Comparison of ENCODE assay signal across 27 cellular contexts in genomic region chr16:58284021-58284420, GRCh38. TPM values are rescaled to one million over a fixed set of nuclear protein-coding genes. Genes with fewer than 3 reads are reported as not detected.
"Had no signal": no experiment of that assay in that cellular context is flagged by ENCODE, and none has a peak within 500 bp of the region (broad histone marks: within the 10 kb centered on the region; RNA-seq: fewer than 3 reads in every experiment).

No MANE protein-coding gene starts in this region.

- H3K27ac ChIP-seq: RWPE1 had no signal

- H3K9ac ChIP-seq: SK-N-SH had no signal

- FAIRE-seq: HepG2 had no signal

- DNase-seq: IMR-90; Karpas-422; MG63; NCI-H1092; NCI-H1105 treated with DMSO at 0.1 percent for 48 hours; NCI-H1417 treated with DMSO at 0.1 percent for 48 hours; NCI-H146; NCI-H1694 treated with DMSO at 0.1 percent for 48 hours; NCI-H1930; NCI-H2081; NCI-H2107; NCI-H2227 treated with DMSO at 0.1 percent for 48 hours; NCI-H524; NCI-H526 treated with DMSO at 0.1 percent for 48 hours; NCI-H748 treated with DMSO at 0.1 percent for 48 hours; NK-92 treated with Interleukin-12 subunit alpha and Interleukin-12 subunit beta, amount 100 ng/mL, for 24 hours; PC-3; SHP77; SK-N-SH; SW 1271 had no signal

- H3K36me3 ChIP-seq: MG63 had no signal

- H3K9me3 ChIP-seq: MG63, SK-N-SH had no signal

- H3K27me3 ChIP-seq: MG63 had no signal

- H3K4me2 ChIP-seq: SK-N-SH had no signal

- H3K4me3 ChIP-seq: MG63 had no signal

- ATAC-seq: HepG2, Panc1, PC-3 had no signal

RNA-seq across cellular contexts. Expression of gene PRSS54, which starts 10.8 kb away (rescaled TPM):
- total RNA-seq: HepG2, HT1080, IMR-90, NCI-H460, OCI-LY7, PC-3, SK-MEL-5 had no signal
- polyA plus RNA-seq: HepG2, IMR-90, SK-N-SH had no signal
